27 cellular contexts compared by ENCODE assay signal in the genomic region with DNA sequence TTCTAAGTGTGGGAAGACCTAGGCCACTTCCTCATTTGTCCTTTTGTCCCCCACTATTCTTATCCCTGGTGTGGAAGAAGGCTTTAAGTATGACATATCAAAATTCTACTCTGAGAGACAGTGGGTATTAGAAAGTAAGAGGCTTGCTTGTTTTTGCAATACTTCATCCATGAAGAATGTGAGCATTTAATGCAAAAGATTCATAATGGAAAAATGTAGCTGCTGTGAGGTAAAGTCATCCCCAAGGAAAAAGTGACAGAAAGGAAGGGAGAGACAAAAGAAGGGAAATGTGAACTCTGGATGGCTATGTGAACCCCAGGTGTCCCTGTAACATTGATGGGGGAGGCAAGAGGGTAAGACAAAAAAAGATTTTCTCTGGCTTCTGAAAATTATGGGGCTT.
DNase-seq lines count a peak whose midpoint lies in the region; ATAC-seq, FAIRE-seq and TF ChIP-seq lines count a peak whose summit lies in the region.
"Had no signal": no experiment of that assay in that cellular context is flagged by ENCODE, and none has a peak within 500 bp of the region (broad histone marks: within the 10 kb centered on the region; RNA-seq: fewer than 3 reads in every experiment).

No MANE protein-coding gene starts in this region.

- no peak overlapping the region for H2AK9ac ChIP-seq in IMR-90 (replicated peaks; ENCODE audit: low read depth, low read length, poor library complexity)

- in situ Hi-C loops in IMR-90 (cut with MboI; ENCODE audit: low sequenced_read_pairs) = no loop called here
- in situ Hi-C loops in HepG2 (cut with HindIII; ENCODE audit: extremely low pct_ligation_motif_present, low pct_unique_long_range_greater_than_20kb) = no loop called here

- CTCF ChIA-PET in AG04450 (lab: Charles Lee) = no interaction called here
- CTCF ChIA-PET in IMR-90 (lab: Yijun Ruan, JAX) = no interaction called here
- CTCF ChIA-PET in HepG2 (lab: Yijun Ruan, JAX; ENCODE audit: low intra/inter-chr PET ratio, low total read pairs) = no interaction called here

- peak overlapping the region in 1 of 2 experiments; percentile 50; a peak in 1 of 4 replicates for H4K8ac ChIP-seq in IMR-90 (ENCODE audit: low read depth in 2 of 2, low read length in 2 of 2)

- H3K18ac ChIP-seq in IMR-90 (ENCODE audit: low read depth, low read length) = peak overlapping the region; percentile 86; the same call in 1 of the 2 replicates

- peak overlapping the region; percentile 40; the same call in 1 of the 2 replicates for H4K5ac ChIP-seq in IMR-90 (ENCODE audit: low read depth, low read length)

- no peak overlapping the region for H3K23ac ChIP-seq in IMR-90 (ENCODE audit: low read depth, low read length)

- H2AFZ ChIP-seq in IMR-90 (replicated peaks; ENCODE audit: low read length, poor library complexity) (no peak overlapping the region), HepG2 (ENCODE audit: low read length) (no peak overlapping the region)

- TF ChIP-seq CTCF in AG04450 (IDR thresholded peaks at IDR 0.05; ENCODE audit: low read depth, low read length) (no peak), IMR-90 (conservative IDR thresholded peaks at IDR 0.05; ENCODE audit: low read depth, low read length) (no peak), cardiac fibroblast (IDR thresholded peaks at IDR 0.05; ENCODE audit: low read depth, low read length) (no peak), HepG2 (CRISPR knock-in tag; IDR thresholded peaks at IDR 0.05) (no peak)

- H3K79me2 ChIP-seq in HepG2 (ENCODE audit: insufficient read depth, low read length) = no peaks in the 10 kb centered on the region

- peaks cover 4% of the 10 kb centered on the region for H3K4me1 ChIP-seq in IMR-90 (ENCODE audit: control insufficient read depth, insufficient read depth, low read length)
- H3K4me1 ChIP-seq in HepG2 (ENCODE audit: insufficient read depth, low read length) = no peaks in the 10 kb centered on the region
- H3K4me1 ChIP-seq: ascending aorta, esophagus muscularis mucosa, psoas muscle had no signal

- 0 out of 2 replicates have a peak, but pooled peaks cover 3% of the 10 kb centered on the region for H3K9me1 ChIP-seq in IMR-90 (ENCODE audit: insufficient read depth, low read length)

- TF ChIP-seq POLR2A in IMR-90 (IDR thresholded peaks at IDR 0.05; ENCODE audit: low read depth, low read length) (no peak), HepG2 (IDR thresholded peaks at IDR 0.05; ENCODE audit: insufficient read depth in 1 of 2, low read depth in 2 of 2, low read length in 2 of 2) (no peak)

- DNase-seq in AG04450 (ENCODE audit: low read depth, low spot score) (no peak), IMR-90 (peak; percentile 64), cardiac fibroblast (ENCODE audit: low read depth in 2 of 2) (peak; percentile 14 to 76), kidney glomerular epithelial cell (lab: John Stamatoyannopoulos, UW) (peak; percentile 32), SKM-1 (lab: John Stamatoyannopoulos, UW; ENCODE audit: unreplicated experiment) (no peak), NCI-H526 treated with DMSO at 0.1 percent for 48 hours (lab: John Stamatoyannopoulos, UW) (no peak), HepG2 (ENCODE audit: low spot score) (no peak), islet precursor cell (no peak)
- DNase-seq: ACHN; Calu3; effector memory CD8-positive, alpha-beta T cell; glutamatergic neuron; MG63; NCI-H1417; NCI-H2081; NCI-H345; NCI-H82; psoas muscle; substantia nigra; T-helper 9 cell had no signal

- H3K27me3 ChIP-seq in AG04450 (ENCODE audit: control insufficient read depth, insufficient read depth, low read length) (no peaks in the 10 kb centered on the region), IMR-90 (ENCODE audit: control insufficient read depth, insufficient read depth, low read length) (no peaks in the 10 kb centered on the region), HepG2 (ENCODE audit: control insufficient read depth in 1 of 2, insufficient read depth in 2 of 2, low read length in 2 of 2) (no peaks in the 10 kb centered on the region)
- H3K27me3 ChIP-seq: ascending aorta, esophagus muscularis mucosa, MG63 had no signal

- FAIRE-seq in HepG2 (lab: Jason Lieb, UNC) = no peak
- FAIRE-seq: colon had no signal

- H3K4ac ChIP-seq in IMR-90 (ENCODE audit: low read depth, low read length) = peak overlapping the region; percentile 92

- TF ChIP-seq EP300 in HepG2 (IDR thresholded peaks at IDR 0.05; ENCODE audit: low read depth in 2 of 2, low read length in 2 of 2) (no peak), HepG2 (CRISPR knock-in tag; IDR thresholded peaks at IDR 0.05; ENCODE audit: borderline replicate concordance) (no peak)

- H3K9me3 ChIP-seq in AG04450 (ENCODE audit: control insufficient read depth, insufficient read depth, low read length) (peaks cover 4% of the 10 kb centered on the region), IMR-90 (ENCODE audit: control insufficient read depth, insufficient read depth, low read length) (no peaks in the 10 kb centered on the region), HepG2 (ENCODE audit: low read length) (no peaks in the 10 kb centered on the region)
- H3K9me3 ChIP-seq: ascending aorta, esophagus muscularis mucosa, MG63, psoas muscle had no signal

- H4K91ac ChIP-seq in IMR-90 (ENCODE audit: insufficient read depth, low read depth, low read length) = peak overlapping the region; percentile 33; the same call in 1 of the 2 replicates

- no peak overlapping the region for H2BK15ac ChIP-seq in IMR-90 (ENCODE audit: low read depth, low read length)

- H3K14ac ChIP-seq in IMR-90 (replicated peaks; ENCODE audit: low read depth, low read length) = no peak overlapping the region

- dilution Hi-C loops in IMR-90 (cut with HindIII; ENCODE audit: low sequenced_read_pairs, unreplicated experiment) = no loop called here

- POLR2A ChIA-PET in AG04450 (lab: Yijun Ruan, JAX) = no interaction called here
- POLR2A ChIA-PET in IMR-90 (lab: Charles Lee; ENCODE audit: unreplicated experiment) = no interaction called here
- POLR2A ChIA-PET in HepG2 (lab: Yijun Ruan, JAX) = no interaction called here

- H3K36me3 ChIP-seq in IMR-90 (ENCODE audit: control insufficient read depth, insufficient read depth, low read length) (no peaks in the 10 kb centered on the region), HepG2 (replicated peaks in 1 of 2; ENCODE audit: control insufficient read depth in 1 of 2, insufficient read depth in 2 of 2, low read length in 2 of 2) (no peaks in the 10 kb centered on the region)
- H3K36me3 ChIP-seq: ascending aorta, esophagus muscularis mucosa, MG63 had no signal

- TF ChIP-seq RAD21 in IMR-90 (IDR thresholded peaks at IDR 0.05; ENCODE audit: low read length) (no peak), HepG2 (CRISPR knock-in tag; IDR thresholded peaks at IDR 0.05) (no peak)

- H4K20me1 ChIP-seq in IMR-90 (ENCODE audit: insufficient read depth, low read length) (no peaks in the 10 kb centered on the region), HepG2 (ENCODE audit: insufficient read depth, low read length) (no peaks in the 10 kb centered on the region)

- no peak overlapping the region for H3K56ac ChIP-seq in IMR-90 (ENCODE audit: extremely low read depth, insufficient read depth, low read length)

- H2BK5ac ChIP-seq in IMR-90 (ENCODE audit: low read depth, low read length, poor library complexity, severe bottlenecking) = peak overlapping the region; percentile 98

- H3K4me3 ChIP-seq in AG04450 (ENCODE audit: low read depth, low read length) (no peak overlapping the region), IMR-90 (ENCODE audit: insufficient read depth, low read depth, low read length) (no peak overlapping the region), cardiac fibroblast (replicated peaks in 1 of 2; ENCODE audit: low read depth in 2 of 2, low read length in 2 of 2) (no peak overlapping the region), HepG2 (replicated peaks in 1 of 3; ENCODE audit: insufficient read depth in 1 of 3, low read depth in 2 of 3, low read length in 3 of 3) (no peak overlapping the region)
- H3K4me3 ChIP-seq: ascending aorta, esophagus muscularis mucosa, MG63, psoas muscle, skin epidermis had no signal

- intact Hi-C loops in IMR-90 (cut with micrococcal nuclease) (no loop called here), HepG2 (cut with micrococcal nuclease; ENCODE audit: unreplicated experiment) (no loop called here)

- ATAC-seq in IMR-90 (ENCODE audit: low read depth) = no peak; the same call in 1 of the 2 replicates
- ATAC-seq in HepG2 = no peak
- ATAC-seq: activated T-helper 17 cell treated with anti-CD3 and anti-CD28 coated beads, Interleukin-2, amount 50 U/mL, for 72 hours; effector memory CD8-positive, alpha-beta T cell; HCT116; psoas muscle had no signal

- peak overlapping the region; percentile 40; the same call in 1 of the 2 replicates for H2BK120ac ChIP-seq in IMR-90 (ENCODE audit: low read depth, low read length)

- no peak overlapping the region for H2AK5ac ChIP-seq in IMR-90 (ENCODE audit: low read depth, low read length)

- peak overlapping the region; percentile 25; the same call in 1 of the 2 replicates for H2BK20ac ChIP-seq in IMR-90 (ENCODE audit: low read depth, low read length)

- H3K27ac ChIP-seq in AG04450 (ENCODE audit: low read depth, low read length) = peak overlapping the region; percentile 74
- no peak overlapping the region; the same call in 1 of the 2 replicates for H3K27ac ChIP-seq in IMR-90 (ENCODE audit: insufficient read depth, low read length)
- no peak overlapping the region for H3K27ac ChIP-seq in HepG2 (ENCODE audit: extremely low read length, insufficient read depth, low read length)
- H3K27ac ChIP-seq: ascending aorta, C4-2B, esophagus muscularis mucosa, psoas muscle, skin epidermis had no signal

- no peak overlapping the region for H3K9ac ChIP-seq in IMR-90 (ENCODE audit: low read depth, low read length)
- H3K9ac ChIP-seq in HepG2 (ENCODE audit: insufficient read depth, low read depth, low read length) = no peak overlapping the region

- BruUV-seq in IMR-90 (replicated peaks; lab: Mats Ljungman, UMichigan) = no TSS peak
- no TSS peak for BruUV-seq in HepG2 (replicated peaks; lab: Mats Ljungman, UMichigan)

- H3K4me2 ChIP-seq in IMR-90 (ENCODE audit: low read depth, low read length) (no peak overlapping the region; the same call in 1 of the 2 replicates), HepG2 (ENCODE audit: low read depth, low read length) (no peak overlapping the region)

- H3K79me1 ChIP-seq in IMR-90 (ENCODE audit: low read depth in 1 of 2, low read length in 2 of 2) = no peaks in the 10 kb centered on the region

TF ChIP-seq in IMR-90, 13 proteins besides CTCF, POLR2A, EP300 and RAD21 (continues in another document):
- TF ChIP-seq FOS (IDR thresholded peaks at IDR 0.05; ENCODE audit: low read depth, low read length) (no peak), SMC3 (IDR thresholded peaks at IDR 0.05; ENCODE audit: low read depth, low read length) (no peak)

TF ChIP-seq in HepG2, 621 proteins besides CTCF, POLR2A, EP300 and RAD21:
- no peak for TF ChIP-seq ZNF274 (CRISPR knock-in tag; IDR thresholded peaks at IDR 0.05)

Comparison
In these comparisons a context has a peak if more than half of its experiments do, and no peak if none do; other contexts are left out.
1. DNase-seq: peak in IMR-90 (single experiment), cardiac fibroblast (2 of 2) and kidney glomerular epithelial cell (single experiment); none in AG04450 (single experiment), SKM-1 (single experiment), NCI-H526 treated with DMSO at 0.1 percent for 48 hours (single experiment), HepG2 (single experiment) and islet precursor cell (single experiment).